8 cellular contexts compared by ENCODE assay signal in genomic region chr11:61384271-61385242, GRCh38. TPM values are rescaled to one million over a fixed set of nuclear protein-coding genes. Genes with fewer than 3 reads are reported as not detected.
A peak's percentile ranks its signal among the peaks of the same experiment; 100 is the strongest.
DNase-seq lines count a peak whose midpoint lies in the region; ATAC-seq and TF ChIP-seq lines count a peak whose summit lies in the region.

No MANE protein-coding gene starts in this region.

- H3K27me3 ChIP-seq in left lung = no peaks in the 10 kb centered on the region

- H3K36me3 ChIP-seq in left lung = no peaks in the 10 kb centered on the region

- in situ Hi-C loops in KBM-7 (cut with MboI; ENCODE audit: low pct_unique_long_range_greater_than_20kb, low sequenced_read_pairs) = no loop called here

- no peaks in the 10 kb centered on the region for H3K27me3 Mint-ChIP-seq in activated B cell treated with CpG ODN at 0.5 μM for 24 hours

- ATAC-seq in activated B cell treated with CpG ODN at 0.5 μM for 24 hours (ENCODE audit: low read depth) = no peak
- ATAC-seq in left lung = peak; percentile 23
- no peak for ATAC-seq in HG03280 (IDR thresholded peaks at IDR 0.05; ENCODE audit: unreplicated experiment)

- H3K4me1 ChIP-seq in left lung = peaks cover 0 to 9% of the 10 kb centered on the region in 2 donors

- H3K4me3 ChIP-seq in left lung = no peak overlapping the region

- H3K27ac ChIP-seq in left lung = no peak overlapping the region

- H3K4me1 Mint-ChIP-seq in activated B cell treated with CpG ODN at 0.5 μM for 24 hours = peaks cover 10% of the 10 kb centered on the region

- DNase-seq in EL (peak; percentile 26), KBM-7 (peak; percentile 43), activated B cell treated with CpG ODN at 0.5 μM for 24 hours (no peak), left lung (no peak), NCI-H2029 treated with DMSO at 0.1 percent for 48 hours (lab: John Stamatoyannopoulos, UW) (no peak), mesenteric fat pad (ENCODE audit: low spot score) (no peak), NCI-H1048 (lab: John Stamatoyannopoulos, UW) (no peak)

- H3K9me3 ChIP-seq in left lung = no peaks in the 10 kb centered on the region

- peaks cover 1% of the 10 kb centered on the region for H3K36me3 Mint-ChIP-seq in activated B cell treated with CpG ODN at 0.5 μM for 24 hours (ENCODE audit: low read depth)

- TF ChIP-seq CTCF in activated B cell treated with CpG ODN at 0.5 μM for 24 hours (IDR thresholded peaks at IDR 0.05) (no peak), left lung (IDR thresholded peaks at IDR 0.05) (no peak)

- CTCF ChIA-PET in activated B cell treated with CpG ODN at 0.5 μM for 24 hours (lab: Charles Lee) = interaction anchor here (1.1 to 15.6 kb wide), 18 partner anchors 8 to 554 kb away, joined by 3 to 561 read pairs (median 11); partner anchors contain the start of genes CYB561A3, DDB1, TKFC and TMEM138

- no peaks in the 10 kb centered on the region for H3K9me3 Mint-ChIP-seq in activated B cell treated with CpG ODN at 0.5 μM for 24 hours

- intact Hi-C loops in activated B cell treated with CpG ODN at 0.5 μM for 24 hours (cut with micrococcal nuclease) (loop anchor here (1.0 kb wide), 2 partner anchors 28 to 48 kb away; no protein-coding TSS in a partner anchor), left lung (cut with DNase I) (loop anchor here in 1 of 2 donors (2.0 kb wide), 1 partner anchor 48 kb away; no protein-coding TSS in a partner anchor)

- POLR2A ChIA-PET in activated B cell treated with CpG ODN at 0.5 μM for 24 hours (lab: Charles Lee) = interaction anchor here (1.3 to 7.6 kb wide), 7 partner anchors 15 to 50 kb away, joined by 5 to 120 read pairs (median 13); partner anchors contain the start of genes CPSF7, CYB561A3, DDB1 and SDHAF2

- H3K4me3 Mint-ChIP-seq in activated B cell treated with CpG ODN at 0.5 μM for 24 hours = no peak overlapping the region

- H3K27ac Mint-ChIP-seq in activated B cell treated with CpG ODN at 0.5 μM for 24 hours = peak overlapping the region; percentile 56

RNA-seq across cellular contexts. Expression of gene TMEM216, which starts 7.8 kb away (rescaled TPM):
- total RNA-seq in activated B cell treated with CpG ODN at 0.5 μM for 24 hours = 18.4 and 18.7 TPM in 2 replicates
- 10 to 100 TPM; 10.3 to 10.4 TPM for total RNA-seq in left lung
- 9.9 TPM for total RNA-seq in mesenteric fat pad

RNA-seq across cellular contexts. Expression of gene TMEM138, which starts 22.4 kb away (rescaled TPM):
- total RNA-seq in activated B cell treated with CpG ODN at 0.5 μM for 24 hours (69.7 and 81.2 TPM in 2 replicates), left lung (10 to 100 TPM; 37.5 to 50.5 TPM), mesenteric fat pad (68.2 TPM)

RNA-seq across cellular contexts. Expression of gene CYB561A3, which starts 22.9 kb away (rescaled TPM):
- total RNA-seq in activated B cell treated with CpG ODN at 0.5 μM for 24 hours (397 and 433 TPM in 2 replicates), left lung (10 to 100 TPM; 49.1 to 56.9 TPM), mesenteric fat pad (34.4 TPM)

RNA-seq across cellular contexts. Expression of gene CPSF7, which starts 45.2 kb away (rescaled TPM):
- 109 and 124 TPM in 2 replicates for total RNA-seq in activated B cell treated with CpG ODN at 0.5 μM for 24 hours
- 10 to 100 TPM; 56.2 to 70.1 TPM for total RNA-seq in left lung
- total RNA-seq in mesenteric fat pad = 73.0 TPM

RNA-seq across cellular contexts. Expression of gene SDHAF2, which starts 45.4 kb away (rescaled TPM):
- total RNA-seq in activated B cell treated with CpG ODN at 0.5 μM for 24 hours = 51.0 and 51.9 TPM in 2 replicates
- 10 to 100 TPM; 32.1 to 38.2 TPM for total RNA-seq in left lung
- total RNA-seq in mesenteric fat pad = 40.2 TPM

Comparison
In these comparisons a context has a peak if more than half of its experiments do, and no peak if none do; other contexts are left out.
1. DNase-seq: peak in EL (single experiment) and KBM-7 (single experiment); none in activated B cell treated with CpG ODN at 0.5 μM for 24 hours (single experiment), left lung (0 of 2), NCI-H2029 treated with DMSO at 0.1 percent for 48 hours (single experiment), mesenteric fat pad (single experiment) and NCI-H1048 (single experiment).